In the genomic region with DNA sequence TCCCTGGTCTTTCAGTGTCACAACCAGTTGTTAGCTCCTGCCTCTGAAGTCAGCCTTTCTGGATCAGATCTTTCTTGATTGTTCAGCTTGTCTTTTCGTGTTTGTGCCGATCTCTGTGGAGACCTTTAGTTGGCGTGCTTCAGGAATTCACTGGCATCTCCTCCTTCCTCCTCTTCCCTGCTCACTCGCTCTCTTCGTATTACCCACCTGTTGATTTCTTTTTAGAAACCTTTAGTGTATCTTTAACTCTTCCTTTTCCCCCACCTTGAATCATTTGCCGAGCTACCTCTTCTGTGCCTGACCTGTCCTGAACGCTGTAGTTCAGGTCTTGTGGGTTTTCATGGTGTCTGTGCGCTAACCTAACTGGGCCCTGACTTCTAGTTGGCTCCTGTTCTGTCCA, we compare ENCODE assay signal across 32 cellular contexts.
"Had no signal": no experiment of that assay in that cellular context is flagged by ENCODE, and none has a peak within 500 bp of the region (broad histone marks: within the 10 kb centered on the region; RNA-seq: fewer than 3 reads in every experiment).

No MANE protein-coding gene starts in this region.

- H3K4me1 Mint-ChIP-seq: activated CD4-positive, alpha-beta T cell treated with anti-CD3 and anti-CD28 coated beads for 36 hours; activated naive CD8-positive, alpha-beta T cell treated with anti-CD3 and anti-CD28 coated beads, Interleukin-2, amount 50 U/mL, for 24 hours; nephron progenitor cell had no signal

- DNase-seq: activated B cell treated with CpG ODN at 0.5 μM for 24 hours; activated CD4-positive, alpha-beta T cell treated with anti-CD3 and anti-CD28 coated beads for 36 hours; activated CD4-positive, alpha-beta T cell treated with anti-CD3 and anti-CD28 coated beads, Interleukin-2, amount 50 U/mL, for 4 hours; activated gamma-delta T cell treated with Interleukin-2 at 50 U/mL for 16 hours; activated naive CD4-positive, alpha-beta T cell treated with anti-CD3 and anti-CD28 coated beads, Interleukin-2, amount 50 U/mL, for 16 hours; activated naive CD8-positive, alpha-beta T cell treated with anti-CD3 and anti-CD28 coated beads, Interleukin-2, amount 50 U/mL, for 24 hours; activated T-cell treated with anti-CD3 and anti-CD28 coated beads, Interleukin-2, amount 50 U/mL, for 4 hours; amygdala; dermis blood vessel endothelial cell; effector CD4-positive, alpha-beta T cell; head of caudate nucleus; hippocampal formation; left cardiac atrium; left ventricle myocardium superior; naive B cell; nephron progenitor cell; ovary; retina; stimulated activated CD4-positive, alpha-beta T cell treated with anti-CD3 and anti-CD28 coated beads, Interleukin-1b, Interleukin-23, amount 100 ng/mL, for 48 hours; stimulated activated naive CD4-positive, alpha-beta T cell; T1000; tibial artery had no signal

- H3K27me3 ChIP-seq: ovary, suprapubic skin, tibial artery had no signal

- H3K27me3 Mint-ChIP-seq: activated B cell treated with CpG ODN at 0.5 μM for 24 hours; activated CD4-positive, alpha-beta T cell treated with anti-CD3 and anti-CD28 coated beads for 36 hours; activated naive CD8-positive, alpha-beta T cell treated with anti-CD3 and anti-CD28 coated beads, Interleukin-2, amount 50 U/mL, for 24 hours; activated T-helper 17 cell treated with anti-CD3 and anti-CD28 coated beads, Interleukin-2, amount 50 U/mL, for 72 hours; central memory CD8-positive, alpha-beta T cell; naive B cell; progenitor cell of endocrine pancreas had no signal

- ATAC-seq: activated CD4-positive, alpha-beta T cell treated with anti-CD3 and anti-CD28 coated beads for 36 hours; activated naive CD8-positive, alpha-beta T cell treated with anti-CD3 and anti-CD28 coated beads, Interleukin-2, amount 50 U/mL, for 24 hours; activated T-cell treated with anti-CD3 and anti-CD28 coated beads, Interleukin-2, amount 50 U/mL, for 4 hours; activated T-helper 17 cell treated with anti-CD3 and anti-CD28 coated beads, Interleukin-2, amount 50 U/mL, for 72 hours; left cardiac atrium; left ventricle myocardium superior had no signal

- H3K27ac Mint-ChIP-seq: activated B cell treated with CpG ODN at 0.5 μM for 24 hours; activated CD4-positive, alpha-beta T cell treated with anti-CD3 and anti-CD28 coated beads for 36 hours; activated naive CD8-positive, alpha-beta T cell treated with anti-CD3 and anti-CD28 coated beads, Interleukin-2, amount 50 U/mL, for 24 hours; activated T-helper 17 cell treated with anti-CD3 and anti-CD28 coated beads, Interleukin-2, amount 50 U/mL, for 72 hours; nephron progenitor cell; progenitor cell of endocrine pancreas had no signal

- H3K4me3 Mint-ChIP-seq: activated B cell treated with CpG ODN at 0.5 μM for 24 hours; activated CD4-positive, alpha-beta T cell treated with anti-CD3 and anti-CD28 coated beads for 36 hours; activated naive CD8-positive, alpha-beta T cell treated with anti-CD3 and anti-CD28 coated beads, Interleukin-2, amount 50 U/mL, for 24 hours; activated T-cell treated with anti-CD3 and anti-CD28 coated beads, Interleukin-2, amount 50 U/mL, for 4 hours; activated T-helper 17 cell treated with anti-CD3 and anti-CD28 coated beads, Interleukin-2, amount 50 U/mL, for 72 hours; central memory CD8-positive, alpha-beta T cell; nephron progenitor cell had no signal

- H3K9me3 ChIP-seq: ovary, suprapubic skin, tibial artery had no signal

- H3K36me3 ChIP-seq: ovary had no signal

- H3K4me3 ChIP-seq: ovary, SK-N-MC, smooth muscle cell, suprapubic skin, tibial artery had no signal

- FAIRE-seq: bronchial epithelial cell, colon, endometrium, keratinocyte had no signal

- H3K27ac ChIP-seq: ovary, SK-N-MC, suprapubic skin, tibial artery had no signal
